In the genomic region with DNA sequence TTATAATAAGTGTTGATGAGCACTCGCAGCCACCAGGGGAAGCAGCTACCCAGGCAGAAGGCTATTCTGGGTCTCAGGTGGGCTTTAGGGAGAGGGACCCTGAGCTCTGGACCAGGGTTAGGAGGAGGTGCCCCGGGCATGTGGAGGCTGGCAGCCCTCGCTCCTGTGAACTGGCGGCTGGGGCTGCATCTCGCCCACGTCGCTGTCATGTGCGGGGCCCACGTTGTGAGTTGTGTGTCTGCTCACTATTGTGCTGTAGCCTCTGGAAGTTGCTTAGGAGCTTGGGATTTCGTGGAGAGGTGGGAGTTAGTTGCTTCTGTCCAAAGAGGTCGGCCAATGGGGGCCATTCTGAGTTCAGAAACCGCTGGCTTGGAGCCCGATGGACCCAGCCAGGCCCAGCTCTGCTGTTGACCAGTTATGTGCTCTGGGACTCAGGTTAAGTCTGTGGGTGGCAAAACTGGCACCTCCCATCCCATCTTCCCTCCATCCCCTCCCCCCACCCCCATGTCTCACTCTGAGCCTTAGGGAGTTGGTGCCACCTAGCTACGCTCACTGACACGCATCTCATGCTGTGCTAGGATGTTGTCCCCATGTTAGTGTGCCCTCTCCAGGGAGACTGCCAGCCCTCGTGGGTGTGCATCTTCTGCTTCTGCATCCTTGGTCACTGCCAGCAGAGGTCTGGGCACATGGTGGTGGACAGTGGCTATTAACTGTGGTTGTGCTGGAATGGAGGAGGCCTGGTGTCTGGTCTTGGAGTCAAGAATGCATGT, we compare ENCODE assay signal across 1 cellular context.
TF ChIP-seq lines count a peak whose summit lies in the region.

No MANE protein-coding gene starts in this region.

TF ChIP-seq in IMR-90, 13 proteins besides CTCF, POLR2A, EP300 and RAD21:
- no peak for TF ChIP-seq CHD1 (IDR thresholded peaks at IDR 0.05; ENCODE audit: low read depth, low read length)
- no peak for TF ChIP-seq SMC3 (IDR thresholded peaks at IDR 0.05; ENCODE audit: low read depth, low read length)
- no peak for TF ChIP-seq MAFK (IDR thresholded peaks at IDR 0.05; ENCODE audit: low read depth, low read length)
- TF ChIP-seq MXI1 (IDR thresholded peaks at IDR 0.05; ENCODE audit: borderline replicate concordance, low read depth, low read length) = no peak
- no peak for TF ChIP-seq NFE2L2 (IDR thresholded peaks at IDR 0.05; ENCODE audit: low read depth, low read length)
- no peak for TF ChIP-seq BHLHE40 (IDR thresholded peaks at IDR 0.05; ENCODE audit: low read depth, low read length)
- no peak for TF ChIP-seq ELK1 (IDR thresholded peaks at IDR 0.05; ENCODE audit: borderline replicate concordance, low read depth, low read length)
- no peak for TF ChIP-seq RFX5 (IDR thresholded peaks at IDR 0.05; ENCODE audit: low read depth, low read length)
- no peak for TF ChIP-seq MAZ (IDR thresholded peaks at IDR 0.05; ENCODE audit: borderline replicate concordance, low read depth, low read length)
- TF ChIP-seq FOS (IDR thresholded peaks at IDR 0.05; ENCODE audit: low read depth, low read length) = no peak
- TF ChIP-seq, protein P1, sequence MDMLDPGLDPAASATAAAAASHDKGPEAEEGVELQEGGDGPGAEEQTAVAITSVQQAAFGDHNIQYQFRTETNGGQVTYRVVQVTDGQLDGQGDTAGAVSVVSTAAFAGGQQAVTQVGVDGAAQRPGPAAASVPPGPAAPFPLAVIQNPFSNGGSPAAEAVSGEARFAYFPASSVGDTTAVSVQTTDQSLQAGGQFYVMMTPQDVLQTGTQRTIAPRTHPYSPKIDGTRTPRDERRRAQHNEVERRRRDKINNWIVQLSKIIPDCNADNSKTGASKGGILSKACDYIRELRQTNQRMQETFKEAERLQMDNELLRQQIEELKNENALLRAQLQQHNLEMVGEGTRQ (IDR thresholded peaks at IDR 0.05; ENCODE audit: low read depth, low read length) = no peak
TF ChIP-seq in IMR-90: peak in this region for 0.
